In the genomic region with DNA sequence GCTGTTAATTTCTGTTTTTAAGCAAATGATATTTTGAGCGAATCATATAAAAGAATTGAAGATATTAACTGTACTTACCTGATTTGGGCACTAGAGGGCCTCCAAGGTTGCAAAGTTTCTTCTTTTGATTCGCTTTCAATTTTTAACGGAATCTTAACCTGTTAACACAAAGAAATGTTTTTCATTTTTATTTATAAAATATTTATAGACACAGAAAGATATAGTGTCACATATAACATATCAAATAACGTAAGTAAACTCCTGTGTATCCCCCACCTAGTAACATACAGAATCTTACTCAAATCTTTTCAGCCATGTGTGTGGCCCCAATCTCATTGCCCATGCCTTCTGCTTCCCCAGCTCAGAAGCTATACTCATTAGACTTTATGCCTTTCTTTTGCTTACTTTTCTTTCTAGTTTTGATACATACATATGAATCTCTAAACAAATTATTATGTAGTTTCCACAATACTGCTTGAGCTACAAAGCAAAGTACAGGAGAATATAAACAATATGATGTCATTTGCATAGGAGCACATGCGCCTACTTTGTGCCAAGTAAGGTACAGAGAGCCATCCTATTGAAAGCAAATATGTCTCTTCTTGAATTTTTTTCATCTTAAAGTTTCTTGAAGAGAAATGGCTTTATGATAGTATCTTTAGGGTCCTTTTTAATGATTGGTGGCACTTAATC, we compare ENCODE assay signal across 8 cellular contexts. TPM values are rescaled to one million over a fixed set of nuclear protein-coding genes. Genes with fewer than 3 reads are reported as not detected.
DNase-seq lines count a peak whose midpoint lies in the region; ATAC-seq, FAIRE-seq and TF ChIP-seq lines count a peak whose summit lies in the region.

No MANE protein-coding gene starts in this region.

- no peak overlapping the region for H3K4me3 ChIP-seq in LNCaP clone FGC (ENCODE audit: low read depth, low read length)
- H3K4me3 ChIP-seq in gastrocnemius medialis = no peak overlapping the region

- no peaks in the 10 kb centered on the region for H3K36me3 ChIP-seq in gastrocnemius medialis

- FAIRE-seq in TTC549 (lab: Jason Lieb, UNC) = peak; percentile 84

- no peak overlapping the region for H3K27ac ChIP-seq in gastrocnemius medialis

- H3K9me3 ChIP-seq in gastrocnemius medialis = no peaks in the 10 kb centered on the region

- intact Hi-C loops in gastrocnemius medialis (cut with DNase I; ENCODE audit: low total_unique reads) = no loop called here

- no peak for TF ChIP-seq POLR2A in gastrocnemius medialis (IDR thresholded peaks at IDR 0.05)

- no peaks in the 10 kb centered on the region for H3K4me1 ChIP-seq in gastrocnemius medialis

- peaks cover 0 to 7% (median 0%) of the 10 kb centered on the region in 3 donors for H3K27me3 ChIP-seq in gastrocnemius medialis

- in situ Hi-C loops in gastrocnemius medialis (cut with MboI; ENCODE audit: low sequenced_read_pairs in 4 of 4) = loop anchor here in 2 of 4 donors (25.0 kb wide), 1 partner anchor 1020 kb away; no protein-coding TSS in a partner anchor

- DNase-seq in NCI-H1417 (lab: John Stamatoyannopoulos, UW) (peak in 2 of 3 experiments; percentile 27 to 63), NCI-H1417 treated with DMSO at 0.1 percent for 48 hours (lab: John Stamatoyannopoulos, UW) (no peak), LNCaP clone FGC (ENCODE audit: low read depth) (peak; percentile 3), fibroblast of the conjunctiva (ENCODE audit: low read depth) (peak; percentile 14), gastrocnemius medialis (no peak), T-helper 9 cell (no peak)

- ATAC-seq in GM18907 (IDR thresholded peaks at IDR 0.05; ENCODE audit: unreplicated experiment) (peak; percentile 39), gastrocnemius medialis (no peak)

- TF ChIP-seq CTCF in LNCaP clone FGC (IDR thresholded peaks at IDR 0.05; ENCODE audit: control insufficient read depth, extremely low read depth, insufficient read depth) (peak; percentile 50), gastrocnemius medialis (IDR thresholded peaks at IDR 0.05 in 4 of 5, conservative IDR thresholded peaks at IDR 0.05 in 1 of 5) (peak in 3 of 5 experiments; percentile 46 to 66 (median 66))

RNA-seq across cellular contexts. Expression of gene ZPBP, which starts 49.5 kb away (rescaled TPM):
- not detected for total RNA-seq in gastrocnemius medialis

Comparison
In these comparisons a context has a peak if more than half of its experiments do, and no peak if none do; other contexts are left out.
1. DNase-seq: peak in NCI-H1417 (2 of 3), LNCaP clone FGC (single experiment) and fibroblast of the conjunctiva (single experiment); none in NCI-H1417 treated with DMSO at 0.1 percent for 48 hours (single experiment), gastrocnemius medialis (0 of 2) and T-helper 9 cell (single experiment).